In genomic region chr1:221141059-221141458, GRCh38 we compare ENCODE assay signal across 22 cellular contexts.
"Had no signal": no experiment of that assay in that cellular context is flagged by ENCODE, and none has a peak within 500 bp of the region (broad histone marks: within the 10 kb centered on the region; RNA-seq: fewer than 3 reads in every experiment).

No MANE protein-coding gene starts in this region.

- DNase-seq: KBM-7, MG63, NCI-H1092, NCI-H1105 treated with DMSO at 0.1 percent for 48 hours, NCI-H1417 treated with DMSO at 0.1 percent for 48 hours, NCI-H146, NCI-H1694 treated with DMSO at 0.1 percent for 48 hours, NCI-H1930, NCI-H2081, NCI-H2107, NCI-H2227 treated with DMSO at 0.1 percent for 48 hours, NCI-H446, NCI-H510A, NCI-H524 treated with DMSO at 0.1 percent for 48 hours, NCI-H69, NCI-H774, Right ventricle myocardium superior, RPMI8226, SIG-M5 had no signal

- H3K36me3 ChIP-seq: MG63, SJSA1 had no signal

- H3K27ac ChIP-seq: HL-60, SJSA1, SK-N-MC had no signal

- H3K4me1 ChIP-seq: SJSA1 had no signal

- H3K4me3 ChIP-seq: MG63, SJSA1, SK-N-MC had no signal

- H3K27me3 ChIP-seq: MG63, SJSA1 had no signal

- H3K9me3 ChIP-seq: SJSA1 had no signal
